In the genomic region with DNA sequence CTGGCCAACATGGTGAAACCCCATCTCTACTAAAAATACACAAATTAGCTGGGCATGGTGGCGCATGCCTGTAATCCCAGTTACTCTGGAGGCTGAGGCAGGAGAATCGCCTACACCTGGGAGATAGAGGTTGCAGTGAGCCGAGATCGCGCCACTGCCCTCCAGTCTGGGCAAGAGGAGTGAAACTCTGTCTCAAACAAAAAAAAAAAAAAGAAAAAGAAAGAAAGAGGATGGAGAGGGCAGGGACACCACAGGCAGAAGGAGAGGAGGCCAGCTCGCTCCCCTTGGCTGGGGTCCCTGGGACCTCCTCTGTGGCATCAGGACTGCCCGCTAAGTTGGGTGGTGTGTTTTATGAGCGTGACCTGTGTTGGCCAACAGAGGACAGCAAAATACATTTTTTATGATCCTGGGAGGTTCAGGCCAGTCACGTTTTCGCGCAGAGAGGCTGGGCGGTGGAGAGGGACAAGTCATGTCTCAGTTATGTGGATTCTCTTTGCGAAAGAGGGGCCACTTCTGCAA, we compare ENCODE assay signal across 8 cellular contexts.
A peak's percentile ranks its signal among the peaks of the same experiment; 100 is the strongest.
DNase-seq lines count a peak whose midpoint lies in the region; ATAC-seq, FAIRE-seq and TF ChIP-seq lines count a peak whose summit lies in the region.

No MANE protein-coding gene starts in this region.

- peak; percentile 47 for ATAC-seq in GM19324 (IDR thresholded peaks at IDR 0.05; ENCODE audit: low FRiP score, unreplicated experiment)

- no peaks in the 10 kb centered on the region for H3K36me3 ChIP-seq in CD4-positive, alpha-beta memory T cell (ENCODE audit: insufficient read depth, low read length)
- H3K36me3 ChIP-seq in SJSA1 (peaks cover 24% of the 10 kb centered on the region), bronchial epithelial cell (ENCODE audit: control insufficient read depth, insufficient read depth, low read length) (peaks cover 2% of the 10 kb centered on the region)

- H3K27ac Mint-ChIP-seq in CD4-positive, alpha-beta memory T cell: peak overlapping the region in 4 of 7 donors; percentile 19 to 84 (median 51)

- peak; percentile 85 for TF ChIP-seq CTCF in LNCAP (IDR thresholded peaks at IDR 0.05)
- TF ChIP-seq CTCF in bronchial epithelial cell (IDR thresholded peaks at IDR 0.05; ENCODE audit: insufficient read depth, low read length, severe bottlenecking): peak; percentile 76

- POLR2A ChIA-PET in CD4-positive, alpha-beta memory T cell (lab: Charles Lee; ENCODE audit: partially characterized antibody): interaction anchor here (1.0 to 1.4 kb wide), 2 partner anchors 14 to 16 kb away, joined by 4 to 8 read pairs; no protein-coding TSS in a partner anchor

- H3K4me1 Mint-ChIP-seq in CD4-positive, alpha-beta memory T cell: peaks cover 5 to 19% (median 9%) of the 10 kb centered on the region in 4 donors

- H3K27me3 ChIP-seq in CD4-positive, alpha-beta memory T cell (ENCODE audit: insufficient read depth, low read length): peaks cover 10% of the 10 kb centered on the region
- no peaks in the 10 kb centered on the region for H3K27me3 ChIP-seq in SJSA1 (replicated peaks)
- no peaks in the 10 kb centered on the region for H3K27me3 ChIP-seq in bronchial epithelial cell (ENCODE audit: control insufficient read depth, insufficient read depth, low read length)

- CTCF ChIA-PET in CD4-positive, alpha-beta memory T cell (lab: Charles Lee; ENCODE audit: partially characterized antibody): interaction anchor here (1.0 kb wide), 1 partner anchor 51 kb away, joined by 4 read pairs; no protein-coding TSS in a partner anchor

- no peak overlapping the region for H3K4me3 ChIP-seq in CD4-positive, alpha-beta memory T cell (ENCODE audit: low read length in 2 of 2)
- H3K4me3 ChIP-seq in SJSA1 (no peak overlapping the region), bronchial epithelial cell (ENCODE audit: low read depth, low read length) (peak overlapping the region; percentile 61)

- DNase-seq in CD4-positive, alpha-beta memory T cell: peak in 2 of 5 donors; percentile 18 to 25
- DNase-seq in SJSA1 (ENCODE audit: low read depth in 1 of 2, low spot score in 2 of 2): peak; percentile 68 to 82
- DNase-seq in bronchial epithelial cell (ENCODE audit: low read depth): peak; percentile 80
- DNase-seq in kidney glomerular epithelial cell (lab: John Stamatoyannopoulos, UW): peak; percentile 65
- peak; percentile 7 for DNase-seq in stimulated activated CD8-positive, alpha-beta memory T cell treated with anti-CD3 and anti-CD28 coated beads, Interleukin-12 subunit alpha, Interleukin-12 subunit beta, amount 100 ng/mL, for 4 hours (ENCODE audit: low read depth)
- DNase-seq in iPS-NIHi7 (ENCODE audit: extremely low spot score): no peak

- peak overlapping the region; percentile 79 to 90 (median 84) for H3K4me3 Mint-ChIP-seq in CD4-positive, alpha-beta memory T cell

- intact Hi-C loops in CD4-positive, alpha-beta memory T cell (cut with micrococcal nuclease): loop anchor here (1.0 kb wide), 1 partner anchor 15 kb away; no protein-coding TSS in a partner anchor

- H3K36me3 Mint-ChIP-seq in CD4-positive, alpha-beta memory T cell: peaks cover 0 to 2% of the 10 kb centered on the region in 2 donors

- peaks cover 3 to 8% of the 10 kb centered on the region in 2 donors for H3K27me3 Mint-ChIP-seq in CD4-positive, alpha-beta memory T cell

- FAIRE-seq in bronchial epithelial cell (lab: Jason Lieb, UNC): no peak

- no peak overlapping the region for H3K27ac ChIP-seq in CD4-positive, alpha-beta memory T cell (ENCODE audit: low read depth, low read length)
- no peak overlapping the region for H3K27ac ChIP-seq in SJSA1

- H3K9me3 ChIP-seq in CD4-positive, alpha-beta memory T cell (ENCODE audit: control insufficient read depth in 1 of 2, low read length in 2 of 2): no peaks in the 10 kb centered on the region
- no peaks in the 10 kb centered on the region for H3K9me3 ChIP-seq in SJSA1 (replicated peaks)

- peaks cover 17% of the 10 kb centered on the region for H3K4me1 ChIP-seq in CD4-positive, alpha-beta memory T cell (ENCODE audit: insufficient read depth, low read length)
- peaks cover 26% of the 10 kb centered on the region for H3K4me1 ChIP-seq in SJSA1 (replicated peaks)

- H3K9me3 Mint-ChIP-seq in CD4-positive, alpha-beta memory T cell: no peaks in the 10 kb centered on the region
